In genomic region chr9:21030389-21031035, GRCh38 we compare ENCODE assay signal across 8 cellular contexts. TPM values are rescaled to one million over a fixed set of nuclear protein-coding genes. Genes with fewer than 3 reads are reported as not detected.
DNase-seq lines count a peak whose midpoint lies in the region; ATAC-seq and TF ChIP-seq lines count a peak whose summit lies in the region.

No MANE protein-coding gene starts in this region.

- peaks cover 0 to 11% (median 0%) of the 10 kb centered on the region in 7 donors for H3K27me3 ChIP-seq in spleen (replicated peaks in 1 of 7)

- WGBS in spleen, 5 donors = 64 to 69% (median 67%) methylated on average over 5 of the region's 5 CpGs

- peaks cover 0 to 18% (median 5%) of the 10 kb centered on the region in 6 donors for H3K36me3 ChIP-seq in spleen

- H3K9me3 ChIP-seq in spleen = no peaks in the 10 kb centered on the region

- in situ Hi-C loops in G401 (cut with HindIII; ENCODE audit: low sequenced_read_pairs) = no loop called here

- H3K27ac ChIP-seq in spleen = peak overlapping the region; percentile 71 to 96 (median 90)

- H3K4me1 ChIP-seq in spleen = peaks cover 0 to 45% (median 24%) of the 10 kb centered on the region in 6 donors

- H3K4me3 ChIP-seq in spleen = peak overlapping the region in 7 of 8 donors; percentile 49 to 78 (median 59)

- ATAC-seq in GM19455 (IDR thresholded peaks at IDR 0.05; ENCODE audit: unreplicated experiment) (peak; percentile 59), HG03457 (IDR thresholded peaks at IDR 0.05; ENCODE audit: unreplicated experiment) (peak; percentile 86), left ventricle myocardium superior (peak; percentile 54)

- TF ChIP-seq CTCF in spleen (IDR thresholded peaks at IDR 0.05 in 8 of 11, conservative IDR thresholded peaks at IDR 0.05 in 3 of 11) = no peak

- no peak for TF ChIP-seq POLR2A in spleen (IDR thresholded peaks at IDR 0.05)

- DNase-seq in G401 (ENCODE audit: low spot score) = peak; percentile 23
- DNase-seq in activated T-cell treated with anti-CD3 and anti-CD28 coated beads for 48 hours (ENCODE audit: low read depth) = peak; percentile 15
- DNase-seq in left ventricle myocardium superior = no peak
- no peak for DNase-seq in spleen
- DNase-seq in NCI-H2029 treated with DMSO at 0.1 percent for 48 hours (lab: John Stamatoyannopoulos, UW) = no peak
- no peak for DNase-seq in NCI-H510A treated with DMSO at 0.1 percent for 48 hours (lab: John Stamatoyannopoulos, UW)

- intact Hi-C loops in left ventricle myocardium superior (cut with micrococcal nuclease) = no loop called here
- intact Hi-C loops in spleen (cut with DNase I; ENCODE audit: low total_unique reads) = no loop called here

RNA-seq across cellular contexts. Expression of gene HACD4, which starts 0.9 kb away (rescaled TPM):
- not detected in 2 replicates for total RNA-seq in G401 (2014; rRNA removed; shearing (Covaris generic))
- total RNA-seq in left ventricle myocardium superior (0.89 TPM), spleen (10 to 100 TPM in 2 of 7 donors, 1 to 10 TPM in 5; 5.9 to 18.0 (median 7.9) TPM)
- 1 to 10 TPM; 1.6 to 3.0 (median 2.4) TPM for polyA plus RNA-seq in spleen

RNA-seq across cellular contexts. Expression of gene IFNB1, which starts 47.2 kb away (rescaled TPM):
- not detected in 2 replicates for total RNA-seq in G401 (2014; rRNA removed; shearing (Covaris generic))
- total RNA-seq in left ventricle myocardium superior = not detected
- total RNA-seq in spleen = not detected
- polyA plus RNA-seq in spleen = not detected

Comparison
In these comparisons a context has a peak if more than half of its experiments do, and no peak if none do; other contexts are left out.
1. DNase-seq: peak in G401 (single experiment) and activated T-cell treated with anti-CD3 and anti-CD28 coated beads for 48 hours (single experiment); none in left ventricle myocardium superior (single experiment), spleen (single experiment), NCI-H2029 treated with DMSO at 0.1 percent for 48 hours (single experiment) and NCI-H510A treated with DMSO at 0.1 percent for 48 hours (single experiment).
2. Peak in every context shown above with its lines, with median percentiles within 50 percentile points of each other: ATAC-seq.